15 cellular contexts compared by ENCODE assay signal in the genomic region with DNA sequence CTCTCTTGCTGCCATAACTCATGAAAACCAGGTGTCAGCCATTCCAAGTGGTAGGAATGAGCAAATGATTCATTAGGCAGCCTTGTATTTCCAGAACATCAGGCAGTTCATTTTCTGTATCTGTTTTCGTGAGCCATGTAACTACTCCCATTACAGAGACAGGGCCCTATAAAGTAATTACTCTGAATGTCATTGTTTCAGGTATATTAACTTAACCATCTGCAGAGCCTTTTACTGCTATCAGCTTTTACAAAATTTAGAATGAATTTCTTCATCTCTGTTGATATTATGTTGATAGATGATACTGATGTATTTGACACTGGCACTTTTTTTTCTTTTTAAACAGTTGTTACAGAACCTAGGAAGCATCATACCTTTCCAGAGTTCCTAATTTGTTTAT.
DNase-seq lines count a peak whose midpoint lies in the region; ATAC-seq and TF ChIP-seq lines count a peak whose summit lies in the region.
"Had no signal": no experiment of that assay in that cellular context is flagged by ENCODE, and none has a peak within 500 bp of the region (broad histone marks: within the 10 kb centered on the region; RNA-seq: fewer than 3 reads in every experiment).

No MANE protein-coding gene starts in this region.

- TF ChIP-seq CTCF in activated CD8-positive, alpha-beta T cell treated with anti-CD3 and anti-CD28 coated beads for 36 hours (IDR thresholded peaks at IDR 0.05) = no peak
- no peak for TF ChIP-seq CTCF in foreskin keratinocyte (conservative IDR thresholded peaks at IDR 0.05)

- DNase-seq in activated CD8-positive, alpha-beta T cell treated with anti-CD3 and anti-CD28 coated beads, Interleukin-2, amount 10 ng/mL, durations not matched to agents 7 days and 5 days = no peak
- no peak for DNase-seq in activated CD8-positive, alpha-beta T cell treated with anti-CD3 and anti-CD28 coated beads for 36 hours
- DNase-seq in CD4-positive, alpha-beta memory T cell = no peak
- no peak for DNase-seq in naive B cell
- DNase-seq in foreskin keratinocyte = no peak
- DNase-seq in superior temporal gyrus (ENCODE audit: extremely low spot score) = no peak
- no peak for DNase-seq in activated T-helper 1 cell treated with anti-CD3 and anti-CD28 coated beads, Interleukin-12 subunit alpha, Interleukin-12 subunit beta, Interleukin-2, Interleukin-4 antibody, amounts not matched to agents 30 ng/mL and 10 ng/mL and 1 ng/mL, durations not matched to agents 14 hours and 24 hours and 36 hours (ENCODE audit: low spot score)
- DNase-seq: EL, NCI-H1092 treated with DMSO at 0.1 percent for 48 hours, NCI-H2081 treated with DMSO at 0.1 percent for 48 hours, NCI-H2227 treated with DMSO at 0.1 percent for 48 hours, NCI-H524 treated with DMSO at 0.1 percent for 48 hours, SHP77 treated with DMSO at 0.1 percent for 48 hours had no signal

- no peaks in the 10 kb centered on the region for H3K27me3 Mint-ChIP-seq in activated CD8-positive, alpha-beta T cell treated with anti-CD3 and anti-CD28 coated beads, Interleukin-2, amount 10 ng/mL, durations not matched to agents 7 days and 5 days (ENCODE audit: low read depth)
- H3K27me3 Mint-ChIP-seq in activated CD8-positive, alpha-beta T cell treated with anti-CD3 and anti-CD28 coated beads for 36 hours = no peaks in the 10 kb centered on the region
- no peaks in the 10 kb centered on the region for H3K27me3 Mint-ChIP-seq in CD4-positive, alpha-beta memory T cell
- no peaks in the 10 kb centered on the region for H3K27me3 Mint-ChIP-seq in naive B cell
- no peaks in the 10 kb centered on the region for H3K27me3 Mint-ChIP-seq in activated T-helper 1 cell treated with anti-CD3 and anti-CD28 coated beads, Interleukin-12 subunit alpha, Interleukin-12 subunit beta, Interleukin-2, Interleukin-4 antibody, amounts not matched to agents 30 ng/mL and 10 ng/mL and 1 ng/mL, durations not matched to agents 14 hours and 24 hours and 36 hours (ENCODE audit: insufficient read depth)

- H3K4me3 Mint-ChIP-seq in activated CD8-positive, alpha-beta T cell treated with anti-CD3 and anti-CD28 coated beads, Interleukin-2, amount 10 ng/mL, durations not matched to agents 7 days and 5 days = no peak overlapping the region
- H3K4me3 Mint-ChIP-seq in activated CD8-positive, alpha-beta T cell treated with anti-CD3 and anti-CD28 coated beads for 36 hours = no peak overlapping the region
- peak overlapping the region in 5 of 8 donors; percentile 2 to 51 (median 23) for H3K4me3 Mint-ChIP-seq in CD4-positive, alpha-beta memory T cell
- peak overlapping the region in 4 of 8 donors; percentile 5 to 69 (median 56) for H3K4me3 Mint-ChIP-seq in naive B cell
- H3K4me3 Mint-ChIP-seq in activated T-helper 1 cell treated with anti-CD3 and anti-CD28 coated beads, Interleukin-12 subunit alpha, Interleukin-12 subunit beta, Interleukin-2, Interleukin-4 antibody, amounts not matched to agents 30 ng/mL and 10 ng/mL and 1 ng/mL, durations not matched to agents 14 hours and 24 hours and 36 hours = no peak overlapping the region

- peaks cover 83% of the 10 kb centered on the region for H3K4me1 ChIP-seq in CD4-positive, alpha-beta memory T cell (ENCODE audit: insufficient read depth, low read length)
- no peaks in the 10 kb centered on the region for H3K4me1 ChIP-seq in foreskin keratinocyte

- POLR2A ChIA-PET in activated CD8-positive, alpha-beta T cell treated with anti-CD3 and anti-CD28 coated beads, Interleukin-2, amount 10 ng/mL, durations not matched to agents 7 days and 5 days (lab: Charles Lee) = no interaction called here
- POLR2A ChIA-PET in activated CD8-positive, alpha-beta T cell treated with anti-CD3 and anti-CD28 coated beads for 36 hours (lab: Charles Lee) = no interaction called here
- POLR2A ChIA-PET in CD4-positive, alpha-beta memory T cell (lab: Charles Lee; ENCODE audit: partially characterized antibody) = interaction anchor here (1.0 kb wide), 1 partner anchor 18 kb away, joined by 3 read pairs; no protein-coding TSS in a partner anchor

- ATAC-seq in activated CD8-positive, alpha-beta T cell treated with anti-CD3 and anti-CD28 coated beads, Interleukin-2, amount 10 ng/mL, durations not matched to agents 7 days and 5 days = no peak
- ATAC-seq in activated CD8-positive, alpha-beta T cell treated with anti-CD3 and anti-CD28 coated beads for 36 hours = no peak
- no peak for ATAC-seq in SK-N-SH treated with all-trans-retinoic acid at 6 μM for 48 hours
- no peak for ATAC-seq in naive B cell (ENCODE audit: low read depth in 2 of 2)
- no peak for ATAC-seq in foreskin keratinocyte

- H3K4me1 Mint-ChIP-seq in activated CD8-positive, alpha-beta T cell treated with anti-CD3 and anti-CD28 coated beads, Interleukin-2, amount 10 ng/mL, durations not matched to agents 7 days and 5 days (ENCODE audit: low read depth) = peaks cover 83% of the 10 kb centered on the region
- peaks cover 69% of the 10 kb centered on the region for H3K4me1 Mint-ChIP-seq in activated CD8-positive, alpha-beta T cell treated with anti-CD3 and anti-CD28 coated beads for 36 hours (ENCODE audit: low read depth)
- peaks cover 56 to 94% (median 80%) of the 10 kb centered on the region in 4 donors for H3K4me1 Mint-ChIP-seq in CD4-positive, alpha-beta memory T cell
- H3K4me1 Mint-ChIP-seq in naive B cell = peaks cover 79 to 93% (median 85%) of the 10 kb centered on the region in 3 donors
- H3K4me1 Mint-ChIP-seq in activated T-helper 1 cell treated with anti-CD3 and anti-CD28 coated beads, Interleukin-12 subunit alpha, Interleukin-12 subunit beta, Interleukin-2, Interleukin-4 antibody, amounts not matched to agents 30 ng/mL and 10 ng/mL and 1 ng/mL, durations not matched to agents 14 hours and 24 hours and 36 hours (ENCODE audit: low read depth) = peaks cover 77% of the 10 kb centered on the region

- H3K27ac ChIP-seq in CD4-positive, alpha-beta memory T cell (ENCODE audit: low read depth, low read length) = no peak overlapping the region
- H3K27ac ChIP-seq in foreskin keratinocyte = no peak overlapping the region
- H3K27ac ChIP-seq: C4-2B had no signal

- H3K27ac Mint-ChIP-seq in activated CD8-positive, alpha-beta T cell treated with anti-CD3 and anti-CD28 coated beads, Interleukin-2, amount 10 ng/mL, durations not matched to agents 7 days and 5 days = peak overlapping the region; percentile 79
- H3K27ac Mint-ChIP-seq in activated CD8-positive, alpha-beta T cell treated with anti-CD3 and anti-CD28 coated beads for 36 hours = no peak overlapping the region
- peak overlapping the region in 4 of 7 donors; percentile 20 to 62 (median 50) for H3K27ac Mint-ChIP-seq in CD4-positive, alpha-beta memory T cell
- H3K27ac Mint-ChIP-seq in naive B cell = peak overlapping the region; percentile 2 to 95 (median 52)
- no peak overlapping the region for H3K27ac Mint-ChIP-seq in activated T-helper 1 cell treated with anti-CD3 and anti-CD28 coated beads, Interleukin-12 subunit alpha, Interleukin-12 subunit beta, Interleukin-2, Interleukin-4 antibody, amounts not matched to agents 30 ng/mL and 10 ng/mL and 1 ng/mL, durations not matched to agents 14 hours and 24 hours and 36 hours

- no peaks in the 10 kb centered on the region for H3K9me3 ChIP-seq in CD4-positive, alpha-beta memory T cell (ENCODE audit: control insufficient read depth in 1 of 2, low read length in 2 of 2)

- intact Hi-C loops in activated CD8-positive, alpha-beta T cell treated with anti-CD3 and anti-CD28 coated beads for 36 hours (cut with micrococcal nuclease) = no loop called here
- intact Hi-C loops in CD4-positive, alpha-beta memory T cell (cut with micrococcal nuclease) = no loop called here
- intact Hi-C loops in activated T-helper 1 cell treated with anti-CD3 and anti-CD28 coated beads, Interleukin-12 subunit alpha, Interleukin-12 subunit beta, Interleukin-2, Interleukin-4 antibody, amounts not matched to agents 30 ng/mL and 10 ng/mL and 1 ng/mL, durations not matched to agents 14 hours and 24 hours and 36 hours (cut with micrococcal nuclease) = no loop called here

- H3K36me3 Mint-ChIP-seq in activated CD8-positive, alpha-beta T cell treated with anti-CD3 and anti-CD28 coated beads, Interleukin-2, amount 10 ng/mL, durations not matched to agents 7 days and 5 days (ENCODE audit: low read depth) = peaks cover 70% of the 10 kb centered on the region
- H3K36me3 Mint-ChIP-seq in activated CD8-positive, alpha-beta T cell treated with anti-CD3 and anti-CD28 coated beads for 36 hours (ENCODE audit: low read depth) = peaks cover 39% of the 10 kb centered on the region
- peaks cover 41 to 43% of the 10 kb centered on the region in 2 donors for H3K36me3 Mint-ChIP-seq in CD4-positive, alpha-beta memory T cell
- H3K36me3 Mint-ChIP-seq in naive B cell = peaks cover 36 to 46% of the 10 kb centered on the region in 2 donors
- H3K36me3 Mint-ChIP-seq in activated T-helper 1 cell treated with anti-CD3 and anti-CD28 coated beads, Interleukin-12 subunit alpha, Interleukin-12 subunit beta, Interleukin-2, Interleukin-4 antibody, amounts not matched to agents 30 ng/mL and 10 ng/mL and 1 ng/mL, durations not matched to agents 14 hours and 24 hours and 36 hours (ENCODE audit: low read depth) = peaks cover 18% of the 10 kb centered on the region

- H3K9me3 Mint-ChIP-seq in activated CD8-positive, alpha-beta T cell treated with anti-CD3 and anti-CD28 coated beads, Interleukin-2, amount 10 ng/mL, durations not matched to agents 7 days and 5 days (ENCODE audit: insufficient read depth) = no peaks in the 10 kb centered on the region
- H3K9me3 Mint-ChIP-seq in activated CD8-positive, alpha-beta T cell treated with anti-CD3 and anti-CD28 coated beads for 36 hours = no peaks in the 10 kb centered on the region
- no peaks in the 10 kb centered on the region for H3K9me3 Mint-ChIP-seq in CD4-positive, alpha-beta memory T cell
- H3K9me3 Mint-ChIP-seq in naive B cell = no peaks in the 10 kb centered on the region
- no peaks in the 10 kb centered on the region for H3K9me3 Mint-ChIP-seq in activated T-helper 1 cell treated with anti-CD3 and anti-CD28 coated beads, Interleukin-12 subunit alpha, Interleukin-12 subunit beta, Interleukin-2, Interleukin-4 antibody, amounts not matched to agents 30 ng/mL and 10 ng/mL and 1 ng/mL, durations not matched to agents 14 hours and 24 hours and 36 hours

- H3K4me3 ChIP-seq in CD4-positive, alpha-beta memory T cell (ENCODE audit: low read length in 2 of 2) = no peak overlapping the region

- H3K27me3 ChIP-seq in CD4-positive, alpha-beta memory T cell (ENCODE audit: insufficient read depth, low read length) = no peaks in the 10 kb centered on the region
- no peaks in the 10 kb centered on the region for H3K27me3 ChIP-seq in foreskin keratinocyte

- CTCF ChIA-PET in activated CD8-positive, alpha-beta T cell treated with anti-CD3 and anti-CD28 coated beads, Interleukin-2, amount 10 ng/mL, durations not matched to agents 7 days and 5 days (lab: Charles Lee) = interaction anchor here (0.8 to 1.0 kb wide), 3 partner anchors 57 to 89 kb away, joined by 3 read pairs; no protein-coding TSS in a partner anchor
- CTCF ChIA-PET in activated CD8-positive, alpha-beta T cell treated with anti-CD3 and anti-CD28 coated beads for 36 hours (lab: Charles Lee) = no interaction called here
- CTCF ChIA-PET in CD4-positive, alpha-beta memory T cell (lab: Charles Lee; ENCODE audit: partially characterized antibody) = interaction anchor here (0.9 to 5.1 kb wide), 4 partner anchors 78 to 207 kb away, joined by 4 to 27 read pairs (median 6); no protein-coding TSS in a partner anchor

- H3K36me3 ChIP-seq in CD4-positive, alpha-beta memory T cell (ENCODE audit: insufficient read depth, low read length) = peaks cover 6% of the 10 kb centered on the region

Comparison
In these comparisons a context has a peak if more than half of its experiments do, and no peak if none do; other contexts are left out.
1. H3K27ac Mint-ChIP-seq: peak in activated CD8-positive, alpha-beta T cell treated with anti-CD3 and anti-CD28 coated beads, Interleukin-2, amount 10 ng/mL, durations not matched to agents 7 days and 5 days (single experiment), CD4-positive, alpha-beta memory T cell (4 of 7) and naive B cell (6 of 6); none in activated CD8-positive, alpha-beta T cell treated with anti-CD3 and anti-CD28 coated beads for 36 hours (single experiment) and activated T-helper 1 cell treated with anti-CD3 and anti-CD28 coated beads, Interleukin-12 subunit alpha, Interleukin-12 subunit beta, Interleukin-2, Interleukin-4 antibody, amounts not matched to agents 30 ng/mL and 10 ng/mL and 1 ng/mL, durations not matched to agents 14 hours and 24 hours and 36 hours (single experiment).
2. H3K4me3 Mint-ChIP-seq: peak in CD4-positive, alpha-beta memory T cell (5 of 8); none in activated CD8-positive, alpha-beta T cell treated with anti-CD3 and anti-CD28 coated beads, Interleukin-2, amount 10 ng/mL, durations not matched to agents 7 days and 5 days (single experiment), activated CD8-positive, alpha-beta T cell treated with anti-CD3 and anti-CD28 coated beads for 36 hours (single experiment) and activated T-helper 1 cell treated with anti-CD3 and anti-CD28 coated beads, Interleukin-12 subunit alpha, Interleukin-12 subunit beta, Interleukin-2, Interleukin-4 antibody, amounts not matched to agents 30 ng/mL and 10 ng/mL and 1 ng/mL, durations not matched to agents 14 hours and 24 hours and 36 hours (single experiment).